Comparison of ENCODE assay signal across 1 cellular context in the genomic region with DNA sequence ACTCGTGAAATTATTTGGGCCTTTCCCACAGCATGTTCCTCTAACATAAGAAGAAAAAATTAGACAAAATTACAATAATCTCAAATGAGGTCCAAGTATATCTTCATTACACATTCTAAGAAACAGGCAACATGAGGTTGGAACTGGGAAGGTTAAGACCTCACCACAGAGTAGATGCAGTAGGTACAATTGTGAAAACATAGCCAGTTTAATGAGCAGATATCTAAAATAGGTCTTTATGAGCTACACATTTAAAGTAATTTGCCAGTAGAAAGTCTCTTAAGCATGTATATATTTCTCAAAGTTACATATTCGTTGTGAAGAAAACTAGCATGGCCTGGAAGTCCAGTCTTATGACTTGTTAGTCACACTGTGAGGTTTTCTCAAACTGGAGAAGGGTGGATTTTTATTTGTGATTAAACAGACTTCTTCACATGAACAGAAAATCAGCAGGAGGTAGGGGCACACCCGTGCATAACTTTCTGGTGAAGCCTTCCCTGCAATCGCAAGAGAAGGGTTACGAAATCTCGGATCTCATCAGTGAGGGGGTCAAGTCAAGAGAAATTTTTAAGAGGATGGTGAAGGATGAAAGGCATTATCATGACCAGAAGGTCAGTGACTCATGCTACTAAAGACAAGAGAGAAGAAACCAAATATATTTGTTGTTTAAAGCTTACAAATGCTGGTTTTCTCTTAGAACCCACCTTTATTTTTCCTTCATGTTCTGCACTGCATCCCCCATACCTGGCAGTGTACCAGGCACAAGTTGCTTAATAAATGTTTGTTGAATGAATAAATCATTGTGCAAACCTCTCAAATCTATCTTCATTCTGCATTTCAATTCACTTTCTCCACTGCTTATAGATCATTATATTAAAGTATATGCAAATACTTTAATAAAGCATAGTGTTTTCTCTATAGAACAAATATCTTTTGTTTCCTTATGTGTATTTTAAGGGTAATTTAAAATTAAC.
TF ChIP-seq lines count a peak whose summit lies in the region.

No MANE protein-coding gene starts in this region.

TF ChIP-seq in WTC11, 78 proteins besides CTCF, POLR2A, EP300 and RAD21 (continued from another document):
- no peak for TF ChIP-seq ARID4B (CRISPR knock-in tag; IDR thresholded peaks at IDR 0.05; ENCODE audit: borderline replicate concordance)
